9 cellular contexts compared by ENCODE assay signal in the genomic region with DNA sequence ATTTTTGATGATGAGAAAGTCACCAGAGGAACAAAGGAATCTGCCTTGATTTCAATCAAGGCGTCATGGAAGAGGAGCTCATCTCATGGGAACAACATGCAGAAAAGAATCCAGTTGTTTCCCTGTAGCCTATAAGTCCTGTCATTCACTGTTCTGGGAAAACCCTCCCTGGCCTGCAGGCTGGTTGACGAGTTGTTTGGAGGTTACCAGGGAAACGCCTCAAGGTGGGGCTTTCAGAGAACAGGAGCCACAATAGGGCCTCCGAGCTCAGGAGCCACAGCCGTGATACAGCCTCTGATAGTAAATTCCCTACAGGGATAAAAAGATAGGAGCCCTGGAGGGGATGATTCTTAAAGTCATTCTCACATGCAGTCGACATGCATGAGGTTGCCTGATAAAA.
A peak's percentile ranks its signal among the peaks of the same experiment; 100 is the strongest.
DNase-seq lines count a peak whose midpoint lies in the region; ATAC-seq and TF ChIP-seq lines count a peak whose summit lies in the region.
"Had no signal": no experiment of that assay in that cellular context is flagged by ENCODE, and none has a peak within 500 bp of the region (broad histone marks: within the 10 kb centered on the region; RNA-seq: fewer than 3 reads in every experiment).

No MANE protein-coding gene starts in this region.

- H3K4me3 ChIP-seq in fibroblast of pulmonary artery (replicated peaks; ENCODE audit: low read depth, low read length): no peak overlapping the region

- DNase-seq in DMS 273 (lab: John Stamatoyannopoulos, UW; ENCODE audit: unreplicated experiment) (peak; percentile 15), DMS 273 treated with DMSO at 0.1 percent for 48 hours (lab: John Stamatoyannopoulos, UW) (no peak), RPMI7951 (ENCODE audit: low read depth) (peak; percentile 88), fibroblast of pulmonary artery (ENCODE audit: low read depth) (peak; percentile 85), omental fat pad (ENCODE audit: low spot score) (no peak), KG1 (lab: John Stamatoyannopoulos, UW) (no peak), GM10266 (ENCODE audit: extremely low spot score) (no peak)
- DNase-seq: activated CD4-positive, alpha-beta T cell treated with anti-CD3 and anti-CD28 coated beads, Interleukin-2, amount 10 ng/mL, durations not matched to agents 24 days and 14 days had no signal

- ATAC-seq in omental fat pad (ENCODE audit: low FRiP score) (peak; percentile 61), HG03520 (IDR thresholded peaks at IDR 0.05; ENCODE audit: unreplicated experiment) (no peak)

- TF ChIP-seq CTCF in fibroblast of pulmonary artery (IDR thresholded peaks at IDR 0.05; ENCODE audit: low read length, missing control alignments) (no peak), omental fat pad (IDR thresholded peaks at IDR 0.05) (no peak), GM10266 (IDR thresholded peaks at IDR 0.05; ENCODE audit: control insufficient read depth, insufficient read depth, low read depth, missing control alignments) (no peak)

Comparison
In these comparisons a context has a peak if more than half of its experiments do, and no peak if none do; other contexts are left out.
1. DNase-seq: peak in DMS 273 (single experiment), RPMI7951 (single experiment) and fibroblast of pulmonary artery (single experiment); none in DMS 273 treated with DMSO at 0.1 percent for 48 hours (single experiment), omental fat pad (single experiment), KG1 (single experiment) and GM10266 (single experiment).